3 cellular contexts compared by ENCODE assay signal in genomic region chr2:20373241-20373640, GRCh38.
"Had no signal": no experiment of that assay in that cellular context is flagged by ENCODE, and none has a peak within 500 bp of the region (broad histone marks: within the 10 kb centered on the region; RNA-seq: fewer than 3 reads in every experiment).

No MANE protein-coding gene starts in this region.

- ATAC-seq: GM12878 had no signal

- H3K4me3 ChIP-seq: GM12878 had no signal

- DNase-seq: GDM1, GF-D8 had no signal
